ENCODE assay signal across 21 cellular contexts in the genomic region with DNA sequence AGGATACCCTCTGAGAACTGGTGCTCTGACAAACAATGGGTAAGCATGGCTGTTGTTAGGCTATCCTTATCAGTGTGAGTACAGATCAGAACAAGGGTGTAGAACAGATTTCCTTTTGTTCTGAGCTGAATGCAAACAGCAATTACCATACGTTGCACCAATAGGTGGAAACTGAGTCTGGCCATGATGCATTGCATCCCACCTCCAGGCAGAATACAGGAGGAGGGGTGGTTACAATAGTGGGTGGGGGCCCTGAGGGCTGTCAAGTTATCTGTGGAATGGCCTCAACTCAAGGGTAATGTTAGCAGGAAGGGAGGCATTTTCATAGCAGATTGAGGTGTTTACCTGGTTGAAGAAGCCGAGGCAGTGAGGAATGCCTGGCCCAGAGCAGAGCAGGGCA. TPM values are rescaled to one million over a fixed set of nuclear protein-coding genes. Genes with fewer than 3 reads are reported as not detected.
DNase-seq lines count a peak whose midpoint lies in the region; ATAC-seq, FAIRE-seq and TF ChIP-seq lines count a peak whose summit lies in the region.
"Had no signal": no experiment of that assay in that cellular context is flagged by ENCODE, and none has a peak within 500 bp of the region (broad histone marks: within the 10 kb centered on the region; RNA-seq: fewer than 3 reads in every experiment).

No MANE protein-coding gene starts in this region.

- TF ChIP-seq EP300 in HepG2 (IDR thresholded peaks at IDR 0.05; ENCODE audit: low read depth in 2 of 2, low read length in 2 of 2) (no peak), HepG2 (CRISPR knock-in tag; IDR thresholded peaks at IDR 0.05; ENCODE audit: borderline replicate concordance) (no peak)

- H3K27me3 Mint-ChIP-seq in activated naive CD8-positive, alpha-beta T cell: no peaks in the 10 kb centered on the region
- no peaks in the 10 kb centered on the region for H3K27me3 Mint-ChIP-seq in activated naive CD8-positive, alpha-beta T cell treated with anti-CD3 and anti-CD28 coated beads, Interleukin-2, amount 50 U/mL, for 24 hours

- peaks cover 5% of the 10 kb centered on the region for H3K4me1 Mint-ChIP-seq in activated naive CD8-positive, alpha-beta T cell (ENCODE audit: low read depth)
- H3K4me1 Mint-ChIP-seq in activated naive CD8-positive, alpha-beta T cell treated with anti-CD3 and anti-CD28 coated beads, Interleukin-2, amount 50 U/mL, for 24 hours: peaks cover 13% of the 10 kb centered on the region

- H2AK5ac ChIP-seq in neuronal stem cell (ENCODE audit: low read depth, low read length): peak overlapping the region; percentile 3

- no peak for TF ChIP-seq CTCF in HepG2 (CRISPR knock-in tag; IDR thresholded peaks at IDR 0.05)

- H3K9ac ChIP-seq in HepG2 (ENCODE audit: insufficient read depth, low read depth, low read length): no peak overlapping the region
- H3K9ac ChIP-seq in neuronal stem cell (ENCODE audit: low read depth, low read length, poor library complexity): no peak overlapping the region
- H3K9ac ChIP-seq: SK-N-SH had no signal

- no peaks in the 10 kb centered on the region for H4K20me1 ChIP-seq in HepG2 (ENCODE audit: insufficient read depth, low read length)

- in situ Hi-C loops in HepG2 (cut with HindIII; ENCODE audit: extremely low pct_ligation_motif_present, low pct_unique_long_range_greater_than_20kb): no loop called here

- no peak overlapping the region for H3K18ac ChIP-seq in neuronal stem cell (ENCODE audit: low read length)

- H3K79me1 ChIP-seq in neuronal stem cell (ENCODE audit: low read depth, low read length): no peaks in the 10 kb centered on the region

- POLR2A ChIA-PET in HepG2 (lab: Yijun Ruan, JAX): interaction anchor here (4.9 kb wide), 1 partner anchor 9 kb away, joined by 128 read pairs; no protein-coding TSS in a partner anchor

- 68% methylated on average over 2 of the region's 2 CpGs for WGBS in HepG2 (ENCODE audit: low lambda C conversion rate)
- WGBS in neuronal stem cell (ENCODE audit: extremely low coverage in 2 of 2, insufficient read length in 2 of 2, insufficient replicate concordance in 1 of 2), 2 donors: no CpG with 5 or more reads among the region's 2 CpGs

- no peak overlapping the region for H4K91ac ChIP-seq in neuronal stem cell (ENCODE audit: low read depth, low read length, poor library complexity)

- BruUV-seq in HepG2 (replicated peaks; lab: Mats Ljungman, UMichigan): no TSS peak

- H3K4me3 Mint-ChIP-seq in activated naive CD8-positive, alpha-beta T cell: no peak overlapping the region
- no peak overlapping the region for H3K4me3 Mint-ChIP-seq in activated naive CD8-positive, alpha-beta T cell treated with anti-CD3 and anti-CD28 coated beads, Interleukin-2, amount 50 U/mL, for 24 hours

- no peaks in the 10 kb centered on the region for H3K36me3 Mint-ChIP-seq in activated naive CD8-positive, alpha-beta T cell
- H3K36me3 Mint-ChIP-seq in activated naive CD8-positive, alpha-beta T cell treated with anti-CD3 and anti-CD28 coated beads, Interleukin-2, amount 50 U/mL, for 24 hours (ENCODE audit: low read depth): no peaks in the 10 kb centered on the region

- H3K27ac Mint-ChIP-seq in activated naive CD8-positive, alpha-beta T cell: peak overlapping the region; percentile 35
- no peak overlapping the region for H3K27ac Mint-ChIP-seq in activated naive CD8-positive, alpha-beta T cell treated with anti-CD3 and anti-CD28 coated beads, Interleukin-2, amount 50 U/mL, for 24 hours

- no peak for ATAC-seq in activated naive CD8-positive, alpha-beta T cell treated with anti-CD3 and anti-CD28 coated beads, Interleukin-2, amount 50 U/mL, for 24 hours
- ATAC-seq in HepG2 (no peak), HG03025 (IDR thresholded peaks at IDR 0.05; ENCODE audit: low FRiP score, unreplicated experiment) (no peak), HG03378 (IDR thresholded peaks at IDR 0.05; ENCODE audit: unreplicated experiment) (no peak)
- no peak for ATAC-seq in activated CD4-positive, CD25-positive, alpha-beta regulatory T cell treated with anti-CD3 and anti-CD28 coated beads, Interleukin-2, amount 50 U/mL, for 24 hours

- DNase-seq in activated naive CD8-positive, alpha-beta T cell treated with anti-CD3 and anti-CD28 coated beads, Interleukin-2, amount 50 U/mL, for 24 hours: no peak
- DNase-seq in HepG2 (ENCODE audit: low spot score): no peak
- DNase-seq in neuronal stem cell (ENCODE audit: low spot score): no peak
- DNase-seq: EL; KG1; NCI-H1105; NCI-H2029 treated with DMSO at 0.1 percent for 48 hours; NCI-H226; NCI-H510A treated with DMSO at 0.1 percent for 48 hours; NCI-H774; NK-92 treated with Interleukin-12 subunit alpha and Interleukin-12 subunit beta, amount 100 ng/mL, for 24 hours; SIG-M5; SK-N-SH had no signal

- H3K4me3 ChIP-seq in HepG2 (replicated peaks in 1 of 3; ENCODE audit: insufficient read depth in 1 of 3, low read depth in 2 of 3, low read length in 3 of 3) (no peak overlapping the region), neuronal stem cell (ENCODE audit: low read length in 2 of 2) (no peak overlapping the region)

- H3K9me3 Mint-ChIP-seq in activated naive CD8-positive, alpha-beta T cell (ENCODE audit: low read depth): no peaks in the 10 kb centered on the region
- no peaks in the 10 kb centered on the region for H3K9me3 Mint-ChIP-seq in activated naive CD8-positive, alpha-beta T cell treated with anti-CD3 and anti-CD28 coated beads, Interleukin-2, amount 50 U/mL, for 24 hours

- no peak for TF ChIP-seq POLR2A in HepG2 (IDR thresholded peaks at IDR 0.05; ENCODE audit: insufficient read depth in 1 of 2, low read depth in 2 of 2, low read length in 2 of 2)

- H3K23ac ChIP-seq in neuronal stem cell (ENCODE audit: low read depth, low read length, poor library complexity): no peak overlapping the region

- H3K36me3 ChIP-seq in HepG2 (replicated peaks in 1 of 2; ENCODE audit: control insufficient read depth in 1 of 2, insufficient read depth in 2 of 2, low read length in 2 of 2) (no peaks in the 10 kb centered on the region), neuronal stem cell (replicated peaks in 1 of 2; ENCODE audit: control insufficient read depth in 2 of 2, insufficient read depth in 2 of 2, low read length in 2 of 2) (no peaks in the 10 kb centered on the region)

- H3K4ac ChIP-seq in neuronal stem cell (ENCODE audit: low read length): no peak overlapping the region

- no peak overlapping the region for H3K14ac ChIP-seq in neuronal stem cell (ENCODE audit: low read length)

- H2AFZ ChIP-seq in HepG2 (ENCODE audit: low read length) (no peak overlapping the region), neuronal stem cell (ENCODE audit: low read length) (no peak overlapping the region)

- CTCF ChIA-PET in HepG2 (lab: Yijun Ruan, JAX; ENCODE audit: low intra/inter-chr PET ratio, low total read pairs): no interaction called here

- no peak overlapping the region for H2BK12ac ChIP-seq in neuronal stem cell (ENCODE audit: low read length)

- H3K27ac ChIP-seq in HepG2 (ENCODE audit: extremely low read length, insufficient read depth, low read length): no peak overlapping the region
- no peak overlapping the region for H3K27ac ChIP-seq in neuronal stem cell (replicated peaks; ENCODE audit: low read length)
- H3K27ac ChIP-seq: C4-2B, RWPE1 had no signal

- H3K4me2 ChIP-seq in HepG2 (ENCODE audit: low read depth, low read length) (no peak overlapping the region), neuronal stem cell (ENCODE audit: insufficient read depth, low read length, poor library complexity, severe bottlenecking) (no peak overlapping the region)
- H3K4me2 ChIP-seq: SK-N-SH had no signal

- peaks cover 85% of the 10 kb centered on the region for H3K4me1 ChIP-seq in HepG2 (ENCODE audit: insufficient read depth, low read length)
- peaks cover 0 to 6% of the 10 kb centered on the region in 2 donors for H3K4me1 ChIP-seq in neuronal stem cell (ENCODE audit: control insufficient read depth in 2 of 2, insufficient read depth in 1 of 2, low read depth in 1 of 2, low read length in 2 of 2)

- no peak overlapping the region for H4K8ac ChIP-seq in neuronal stem cell (ENCODE audit: low read depth, low read length)

- no peak for FAIRE-seq in HepG2 (lab: Jason Lieb, UNC)
- FAIRE-seq: GM19239, H54 had no signal

- no peak overlapping the region for H2BK120ac ChIP-seq in neuronal stem cell (ENCODE audit: low read depth, low read length)

- H3K27me3 ChIP-seq in HepG2 (ENCODE audit: control insufficient read depth in 1 of 2, insufficient read depth in 2 of 2, low read length in 2 of 2): no peaks in the 10 kb centered on the region
- H3K27me3 ChIP-seq in neuronal stem cell (ENCODE audit: control insufficient read depth in 3 of 3, insufficient read depth in 3 of 3, low read depth in 1 of 3, low read length in 3 of 3): no peaks in the 10 kb centered on the region

- TF ChIP-seq RAD21 in HepG2 (CRISPR knock-in tag; IDR thresholded peaks at IDR 0.05): no peak

- no peaks in the 10 kb centered on the region for H3K79me2 ChIP-seq in HepG2 (ENCODE audit: insufficient read depth, low read length)

- no peak overlapping the region for H2BK5ac ChIP-seq in neuronal stem cell (ENCODE audit: low read length)

- intact Hi-C loops in HepG2 (cut with micrococcal nuclease; ENCODE audit: unreplicated experiment): no loop called here

- no peak overlapping the region for H2BK15ac ChIP-seq in neuronal stem cell (ENCODE audit: low read length)

- H3K9me3 ChIP-seq in HepG2 (ENCODE audit: low read length) (no peaks in the 10 kb centered on the region), neuronal stem cell (replicated peaks in 1 of 2; ENCODE audit: control insufficient read depth in 2 of 2, insufficient read depth in 1 of 2, low read depth in 1 of 2, low read length in 2 of 2) (peaks cover 0 to 7% of the 10 kb centered on the region in 2 donors)
- H3K9me3 ChIP-seq: SK-N-SH had no signal

RNA-seq across cellular contexts. Expression of a gene that starts 54.3 kb away (rescaled TPM):
- total RNA-seq in HepG2 (2016; rRNA removed; fragmentation: Illumina TruSeq; extraction: Trizol): 63.8 and 71.9 TPM in 2 replicates
- total RNA-seq in HepG2 (2016; cell fraction: cytosol; rRNA removed; fragmentation: Illumina TruSeq; extraction: Trizol; ENCODE audit: low read depth): 27.6 and 30.6 TPM in 2 replicates
- total RNA-seq in HepG2 (2016; cell fraction: insoluble cytoplasmic fraction; rRNA removed; fragmentation: Illumina TruSeq; extraction: Trizol): 64.8 and 79.1 TPM in 2 replicates
- 27.3 and 28.0 TPM in 2 replicates for total RNA-seq in HepG2 (2016; cell fraction: membrane; rRNA removed; fragmentation: Illumina TruSeq; extraction: Trizol)
- total RNA-seq in HepG2 (2016; cell fraction: nucleus; rRNA removed; fragmentation: Illumina TruSeq; extraction: Trizol): 27.2 and 28.1 TPM in 2 replicates
- 499 and 615 TPM in 2 replicates for polyA plus RNA-seq in HepG2 (2011; rRNA removed)
- 393 and 503 TPM in 2 replicates for polyA plus RNA-seq in HepG2 (2011; cell fraction: cytosol; rRNA removed)
- 87.8 and 90.3 TPM in 2 replicates for polyA plus RNA-seq in HepG2 (2011; cell fraction: nucleus; rRNA removed)
- 244 and 269 TPM in 2 replicates for polyA plus RNA-seq in HepG2 (2012)
- 25.5 and 30.2 TPM in 2 replicates for polyA plus RNA-seq in HepG2 (2016; cell fraction: cytosol; fragmentation: Illumina TruSeq; extraction: Trizol; ENCODE audit: low read depth)
- 107 and 117 TPM in 2 replicates for polyA plus RNA-seq in HepG2 (2016; cell fraction: insoluble cytoplasmic fraction; fragmentation: Illumina TruSeq; extraction: Trizol; ENCODE audit: low read depth)
- 23.9 and 28.1 TPM in 2 replicates for polyA plus RNA-seq in HepG2 (2016; cell fraction: membrane; fragmentation: Illumina TruSeq; extraction: Trizol; ENCODE audit: low read depth)
- 59.6 and 62.5 TPM in 2 replicates for polyA plus RNA-seq in HepG2 (2016; cell fraction: nucleus; fragmentation: Illumina TruSeq; extraction: Trizol; ENCODE audit: insufficient read depth, low read depth)
- polyA minus RNA-seq in HepG2 (2011; rRNA and poly(A)+ RNA removed; ENCODE audit: low replicate concordance): 44.3 and 186 TPM in 2 replicates
- 49.7 and 65.5 TPM in 2 replicates for polyA minus RNA-seq in HepG2 (2011; cell fraction: cytosol; rRNA and poly(A)+ RNA removed)
- polyA minus RNA-seq in HepG2 (2011; cell fraction: nucleus; rRNA and poly(A)+ RNA removed): 62.3 and 93.9 TPM in 2 replicates
- polyA plus RNA-seq in neuronal stem cell (2013, experiment 1 of 2): 13.5 TPM
- 14.2 TPM for polyA plus RNA-seq in neuronal stem cell (2013, experiment 2 of 2)
